In the genomic region with DNA sequence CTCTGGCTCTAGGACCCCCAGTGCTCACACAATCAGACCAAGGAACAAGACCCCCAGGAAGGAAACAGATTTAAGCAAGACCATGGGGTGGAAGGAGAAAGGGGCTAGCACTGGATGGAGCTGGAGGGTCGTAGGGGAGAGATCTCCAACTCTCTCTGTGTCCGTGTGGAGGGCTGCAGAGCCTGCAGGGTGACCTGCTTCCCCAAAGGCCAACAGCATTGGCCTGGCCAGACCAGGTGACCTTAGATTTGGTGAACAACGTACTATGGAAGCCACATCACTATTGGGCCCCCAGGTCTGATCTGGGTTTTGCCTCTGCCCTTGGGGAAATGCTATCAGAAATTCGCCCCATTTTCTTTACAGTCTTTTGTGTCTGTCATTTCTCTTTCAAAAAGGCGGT, we compare ENCODE assay signal across 22 cellular contexts. TPM values are rescaled to one million over a fixed set of nuclear protein-coding genes. Genes with fewer than 3 reads are reported as not detected.
"Had no signal": no experiment of that assay in that cellular context is flagged by ENCODE, and none has a peak within 500 bp of the region (broad histone marks: within the 10 kb centered on the region; RNA-seq: fewer than 3 reads in every experiment).

No MANE protein-coding gene starts in this region.

- H3K36me3 ChIP-seq: gastroesophageal sphincter, right lobe of liver, transverse colon, vagina had no signal

- ATAC-seq: activated T-cell treated with anti-CD3 and anti-CD28 coated beads, Interleukin-2, amount 50 U/mL, for 72 hours; gastroesophageal sphincter; left ventricle myocardium superior; stimulated activated effector memory CD8-positive, alpha-beta T cell treated with anti-CD3 and anti-CD28 coated beads, Interleukin-12 subunit alpha, Interleukin-12 subunit beta, amount 100 ng/mL, for 72 hours; stimulated activated naive CD8-positive, alpha-beta T cell treated with anti-CD3 and anti-CD28 coated beads, Interleukin-15, amount 100 ng/mL, for 72 hours had no signal

- H3K9me3 ChIP-seq: gastroesophageal sphincter, right lobe of liver, transverse colon, vagina had no signal

- H3K4me1 ChIP-seq: gastroesophageal sphincter, right lobe of liver, transverse colon, vagina had no signal

- H3K4me3 ChIP-seq: gastroesophageal sphincter, right lobe of liver, skin epidermis, transverse colon, vagina had no signal

- DNase-seq: activated CD4-positive, alpha-beta memory T cell treated with anti-CD3 and anti-CD28 coated beads, Interleukin-2, amount 10 ng/mL, durations not matched to agents 7 days and 5 days; activated CD4-positive, alpha-beta T cell treated with anti-CD3 and anti-CD28 coated beads for 48 hours; activated effector memory CD4-positive, alpha-beta T cell treated with Interleukin-2 at 50 U/mL for 16 hours; activated naive CD4-positive, alpha-beta T cell treated with anti-CD3 and anti-CD28 coated beads for 36 hours; activated naive CD8-positive, alpha-beta T cell treated with anti-CD3 and anti-CD28 coated beads, Interleukin-2, amount 10 ng/mL, durations not matched to agents 7 days and 5 days; activated T-cell treated with anti-CD3 and anti-CD28 coated beads, Interleukin-2, amount 50 U/mL, for 72 hours; amygdala; cortex of kidney; hypothalamus; left ventricle myocardium superior; mammary epithelial cell; occipital lobe; right lobe of liver; stimulated activated CD4-positive, alpha-beta T cell treated with anti-CD3 and anti-CD28 coated beads, Interleukin-2, amount 100 ng/mL, for 24 hours; stimulated activated naive CD8-positive, alpha-beta T cell treated with anti-CD3 and anti-CD28 coated beads, Interleukin-15, amount 100 ng/mL, for 72 hours; T-helper 9 cell; transverse colon had no signal

- H3K27me3 ChIP-seq: gastroesophageal sphincter, right lobe of liver, transverse colon, vagina had no signal

- H3K27ac ChIP-seq: epithelial cell of prostate, gastroesophageal sphincter, right lobe of liver, skin epidermis, transverse colon, vagina had no signal

RNA-seq across cellular contexts. Expression of gene GJB1, which starts 52.4 kb away (rescaled TPM):
- polyA plus RNA-seq: mammary epithelial cell had no signal

RNA-seq across cellular contexts. Expression of gene IL2RG, which starts 59.3 kb away (rescaled TPM):
- polyA plus RNA-seq: mammary epithelial cell had no signal
